ENCODE assay signal across 9 cellular contexts in genomic region chr18:80108122-80108536, GRCh38. TPM values are rescaled to one million over a fixed set of nuclear protein-coding genes. Genes with fewer than 3 reads are reported as not detected.
DNase-seq lines count a peak whose midpoint lies in the region; ATAC-seq and TF ChIP-seq lines count a peak whose summit lies in the region.
"Had no signal": no experiment of that assay in that cellular context is flagged by ENCODE, and none has a peak within 500 bp of the region (broad histone marks: within the 10 kb centered on the region; RNA-seq: fewer than 3 reads in every experiment).

No MANE protein-coding gene starts in this region.

- no peaks in the 10 kb centered on the region for H3K36me3 Mint-ChIP-seq in activated B cell treated with CpG ODN at 0.5 μM for 24 hours (ENCODE audit: low read depth)

- TF ChIP-seq CTCF in GM20000 (IDR thresholded peaks at IDR 0.05; ENCODE audit: extremely low read depth, missing control alignments) (no peak), activated B cell treated with CpG ODN at 0.5 μM for 24 hours (IDR thresholded peaks at IDR 0.05) (no peak), cardiac muscle cell (IDR thresholded peaks at IDR 0.05; ENCODE audit: low read depth, low read length) (no peak)

- H3K27me3 Mint-ChIP-seq in activated B cell treated with CpG ODN at 0.5 μM for 24 hours, result no peaks in the 10 kb centered on the region

- peak overlapping the region; percentile 69 for H3K27ac Mint-ChIP-seq in activated B cell treated with CpG ODN at 0.5 μM for 24 hours

- intact Hi-C loops in activated B cell treated with CpG ODN at 0.5 μM for 24 hours (cut with micrococcal nuclease), result loop anchor here (1.0 to 5.0 kb wide), 3 partner anchors 39 to 1041 kb away; partner anchors contain the start of genes ATP9B and SLC66A2
- intact Hi-C loops in sciatic nerve (cut with DNase I), result no loop called here

- H3K4me1 Mint-ChIP-seq in activated B cell treated with CpG ODN at 0.5 μM for 24 hours, result peaks cover 43% of the 10 kb centered on the region

- peaks cover 21% of the 10 kb centered on the region for H3K4me1 ChIP-seq in cardiac muscle cell (ENCODE audit: low read depth)

- H3K9me3 ChIP-seq in cardiac muscle cell (ENCODE audit: low read depth), result no peaks in the 10 kb centered on the region

- ATAC-seq in activated B cell treated with CpG ODN at 0.5 μM for 24 hours (ENCODE audit: low read depth) (no peak), sciatic nerve (peak; percentile 12), GM18909 (IDR thresholded peaks at IDR 0.05; ENCODE audit: poor library complexity, unreplicated experiment) (no peak), GM19463 (IDR thresholded peaks at IDR 0.05; ENCODE audit: unreplicated experiment) (no peak)

- no peak overlapping the region for H3K4me3 ChIP-seq in cardiac muscle cell

- H3K27me3 ChIP-seq in cardiac muscle cell, result no peaks in the 10 kb centered on the region
- H3K27me3 ChIP-seq: left lung had no signal

- no peaks in the 10 kb centered on the region for H3K36me3 ChIP-seq in cardiac muscle cell
- H3K36me3 ChIP-seq: left lung had no signal

- DNase-seq in GM20000 (ENCODE audit: low spot score), result peak; percentile 21
- peak; percentile 18 for DNase-seq in activated B cell treated with CpG ODN at 0.5 μM for 24 hours
- no peak for DNase-seq in cardiac muscle cell (ENCODE audit: low read depth in 1 of 2, low spot score in 1 of 2)
- no peak for DNase-seq in sciatic nerve (ENCODE audit: low spot score)
- no peak for DNase-seq in GM03348 (ENCODE audit: low spot score)
- no peak for DNase-seq in SHP77 treated with DMSO at 0.1 percent for 48 hours (lab: John Stamatoyannopoulos, UW)

- POLR2A ChIA-PET in activated B cell treated with CpG ODN at 0.5 μM for 24 hours (lab: Charles Lee), result interaction anchor here (1.1 to 2.7 kb wide), 2 partner anchors 39 to 74 kb away, joined by 4 to 26 read pairs; partner anchors contain the start of gene RBFA

- H3K9me3 Mint-ChIP-seq in activated B cell treated with CpG ODN at 0.5 μM for 24 hours, result no peaks in the 10 kb centered on the region

- H3K4me3 Mint-ChIP-seq in activated B cell treated with CpG ODN at 0.5 μM for 24 hours, result peak overlapping the region; percentile 75

- H3K27ac ChIP-seq in cardiac muscle cell, result peak overlapping the region; percentile 95

- CTCF ChIA-PET in activated B cell treated with CpG ODN at 0.5 μM for 24 hours (lab: Charles Lee), result no interaction called here

RNA-seq across cellular contexts. Expression of gene ADNP2, which starts 0.9 kb away (rescaled TPM):
- total RNA-seq in activated B cell treated with CpG ODN at 0.5 μM for 24 hours (19.2 and 19.7 TPM in 2 replicates), cardiac muscle cell (24.8 and 35.8 TPM in 2 replicates), sciatic nerve (21.0 TPM)
- polyA plus RNA-seq in cardiac muscle cell, result 10.5 and 19.9 TPM in 2 replicates

Comparison
In these comparisons a context has a peak if more than half of its experiments do, and no peak if none do; other contexts are left out.
1. DNase-seq: peak in GM20000 (single experiment) and activated B cell treated with CpG ODN at 0.5 μM for 24 hours (single experiment); none in cardiac muscle cell (0 of 2), sciatic nerve (single experiment), GM03348 (single experiment) and SHP77 treated with DMSO at 0.1 percent for 48 hours (single experiment).